Comparison of ENCODE assay signal across 20 cellular contexts in genomic region chr18:11658989-11659388, GRCh38. TPM values are rescaled to one million over a fixed set of nuclear protein-coding genes. Genes with fewer than 3 reads are reported as not detected.
"Had no signal": no experiment of that assay in that cellular context is flagged by ENCODE, and none has a peak within 500 bp of the region (broad histone marks: within the 10 kb centered on the region; RNA-seq: fewer than 3 reads in every experiment).

No MANE protein-coding gene starts in this region.

- ATAC-seq: left ventricle myocardium superior; pancreas; stimulated activated naive CD8-positive, alpha-beta T cell treated with anti-CD3 and anti-CD28 coated beads, Interleukin-15, amount 100 ng/mL, for 72 hours had no signal

- H3K4me1 ChIP-seq: neural progenitor cell, pancreas had no signal

- H3K27ac Mint-ChIP-seq: activated CD4-positive, alpha-beta memory T cell treated with anti-CD3 and anti-CD28 coated beads, Interleukin-2, amount 10 ng/mL, durations not matched to agents 7 days and 5 days; activated naive CD4-positive, alpha-beta T cell treated with anti-CD3 and anti-CD28 coated beads for 36 hours; activated T-helper 1 cell treated with anti-CD3 and anti-CD28 coated beads, Interleukin-12 subunit alpha, Interleukin-12 subunit beta, Interleukin-2, Interleukin-4 antibody, amounts not matched to agents 30 ng/mL and 10 ng/mL and 1 ng/mL, durations not matched to agents 14 hours and 24 hours and 36 hours; neural progenitor cell; stimulated activated naive CD8-positive, alpha-beta T cell treated with anti-CD3 and anti-CD28 coated beads, Interleukin-15, amount 100 ng/mL, for 72 hours had no signal

- FAIRE-seq: pancreas had no signal

- H3K36me3 Mint-ChIP-seq: neural progenitor cell had no signal

- H3K4me3 Mint-ChIP-seq: activated CD4-positive, alpha-beta memory T cell treated with anti-CD3 and anti-CD28 coated beads, Interleukin-2, amount 10 ng/mL, durations not matched to agents 7 days and 5 days; activated naive CD4-positive, alpha-beta T cell treated with anti-CD3 and anti-CD28 coated beads for 36 hours; activated T-helper 1 cell treated with anti-CD3 and anti-CD28 coated beads, Interleukin-12 subunit alpha, Interleukin-12 subunit beta, Interleukin-2, Interleukin-4 antibody, amounts not matched to agents 30 ng/mL and 10 ng/mL and 1 ng/mL, durations not matched to agents 14 hours and 24 hours and 36 hours; neural progenitor cell; stimulated activated naive CD8-positive, alpha-beta T cell treated with anti-CD3 and anti-CD28 coated beads, Interleukin-15, amount 100 ng/mL, for 72 hours had no signal

- H3K36me3 ChIP-seq: esophagus squamous epithelium, neural progenitor cell, pancreas had no signal

- H3K9ac ChIP-seq: neural progenitor cell had no signal

- DNase-seq: activated CD4-positive, alpha-beta memory T cell treated with anti-CD3 and anti-CD28 coated beads, Interleukin-2, amount 10 ng/mL, durations not matched to agents 7 days and 5 days; activated CD4-positive, alpha-beta T cell treated with anti-CD3 and anti-CD28 coated beads for 1 hour; activated CD8-positive, alpha-beta memory T cell treated with anti-CD3 and anti-CD28 coated beads, Interleukin-2, amount 50 U/mL, for 4 hours; activated naive CD4-positive, alpha-beta T cell treated with anti-CD3 and anti-CD28 coated beads for 36 hours; central memory CD4-positive, alpha-beta T cell; cortex of kidney; effector memory CD4-positive, alpha-beta T cell; esophagus squamous epithelium; foreskin fibroblast; left ventricle myocardium superior; midbrain; pancreas; stimulated activated CD4-positive, alpha-beta T cell treated with anti-CD3 and anti-CD28 coated beads, Interleukin-4, amount 100 ng/mL, for 1 hour; stimulated activated CD8-positive, alpha-beta memory T cell treated with anti-CD3 and anti-CD28 coated beads, Interleukin-4, amount 100 ng/mL, for 48 hours; stimulated activated naive CD8-positive, alpha-beta T cell treated with anti-CD3 and anti-CD28 coated beads, Interleukin-15, amount 100 ng/mL, for 72 hours; testis had no signal

- H3K27me3 ChIP-seq: pancreas, testis had no signal

- H3K9me3 Mint-ChIP-seq: activated CD4-positive, alpha-beta memory T cell treated with anti-CD3 and anti-CD28 coated beads, Interleukin-2, amount 10 ng/mL, durations not matched to agents 7 days and 5 days; activated naive CD4-positive, alpha-beta T cell treated with anti-CD3 and anti-CD28 coated beads for 36 hours; activated T-helper 1 cell treated with anti-CD3 and anti-CD28 coated beads, Interleukin-12 subunit alpha, Interleukin-12 subunit beta, Interleukin-2, Interleukin-4 antibody, amounts not matched to agents 30 ng/mL and 10 ng/mL and 1 ng/mL, durations not matched to agents 14 hours and 24 hours and 36 hours; neural progenitor cell; stimulated activated naive CD8-positive, alpha-beta T cell treated with anti-CD3 and anti-CD28 coated beads, Interleukin-15, amount 100 ng/mL, for 72 hours had no signal

- H3K4me1 Mint-ChIP-seq: stimulated activated naive CD8-positive, alpha-beta T cell treated with anti-CD3 and anti-CD28 coated beads, Interleukin-15, amount 100 ng/mL, for 72 hours had no signal

- H2AFZ ChIP-seq: neural progenitor cell had no signal

- H3K4me2 ChIP-seq: neural progenitor cell had no signal

- H3K9me3 ChIP-seq: esophagus squamous epithelium, pancreas, testis had no signal

- H3K27ac ChIP-seq: esophagus squamous epithelium, neural progenitor cell, pancreas, testis had no signal

- H3K4me3 ChIP-seq: esophagus squamous epithelium, neural progenitor cell, pancreas, testis had no signal

RNA-seq across cellular contexts. Expression of gene SLC35G4, which starts 49.6 kb away (rescaled TPM):
- total RNA-seq: activated CD4-positive, alpha-beta memory T cell treated with anti-CD3 and anti-CD28 coated beads, Interleukin-2, amount 10 ng/mL, durations not matched to agents 7 days and 5 days; activated naive CD4-positive, alpha-beta T cell treated with anti-CD3 and anti-CD28 coated beads for 36 hours; activated T-helper 1 cell treated with anti-CD3 and anti-CD28 coated beads, Interleukin-12 subunit alpha, Interleukin-12 subunit beta, Interleukin-2, Interleukin-4 antibody, amounts not matched to agents 30 ng/mL and 10 ng/mL and 1 ng/mL, durations not matched to agents 14 hours and 24 hours and 36 hours; esophagus squamous epithelium; left ventricle myocardium superior; pancreas; testis; urinary bladder had no signal
- polyA plus RNA-seq: adipose tissue, pancreas, urinary bladder had no signal
